Comparison of ENCODE assay signal across 1 cellular context in genomic region chr2:218648473-218649100, GRCh38.
TF ChIP-seq lines count a peak whose summit lies in the region.

No MANE protein-coding gene starts in this region.

TF ChIP-seq in SK-N-SH treated with all-trans-retinoic acid at 6 μM for 48 hours, 23 proteins besides CTCF, POLR2A, EP300 and RAD21 (continued from another document):
- TF ChIP-seq PATZ1 (CRISPR knock-in tag; IDR thresholded peaks at IDR 0.05; ENCODE audit: borderline replicate concordance) = no peak
